In the genomic region with DNA sequence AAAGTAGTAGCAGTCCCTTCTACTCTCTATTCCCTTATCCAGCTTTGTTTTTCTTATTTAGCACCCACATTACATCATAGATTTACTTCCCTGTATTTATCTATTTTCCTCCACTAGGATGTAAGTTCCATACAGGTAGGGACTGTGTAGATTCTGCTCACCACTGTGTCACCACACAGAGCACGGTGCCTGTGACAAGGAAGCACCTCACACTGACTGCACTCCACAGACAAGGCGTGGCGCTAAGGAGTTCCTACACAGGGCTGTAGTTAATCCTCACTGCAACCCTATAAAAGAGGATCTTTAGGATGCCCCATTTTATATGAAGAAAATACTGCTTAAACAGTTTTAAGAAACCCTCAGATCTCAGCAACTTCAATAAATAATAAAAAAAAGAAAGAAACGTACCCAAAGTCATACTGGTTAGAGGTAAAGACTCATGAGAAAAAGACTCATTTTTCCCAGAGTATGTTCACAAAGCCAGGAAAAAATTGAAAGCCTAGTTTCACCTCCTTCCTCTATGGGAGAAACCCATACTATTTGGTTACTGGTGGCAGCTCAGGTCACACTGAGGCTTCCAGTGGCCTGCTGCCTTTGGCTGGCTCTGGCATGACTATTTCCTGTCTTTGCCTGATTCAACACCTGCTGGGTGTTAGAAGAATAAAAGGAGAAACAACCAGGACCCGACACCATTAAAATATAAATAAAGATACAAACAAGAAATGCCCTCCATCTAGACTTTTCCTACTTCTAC, we compare ENCODE assay signal across 15 cellular contexts. TPM values are rescaled to one million over a fixed set of nuclear protein-coding genes. Genes with fewer than 3 reads are reported as not detected.
A peak's percentile ranks its signal among the peaks of the same experiment; 100 is the strongest.
DNase-seq lines count a peak whose midpoint lies in the region; ATAC-seq and TF ChIP-seq lines count a peak whose summit lies in the region.
"Had no signal": no experiment of that assay in that cellular context is flagged by ENCODE, and none has a peak within 500 bp of the region (broad histone marks: within the 10 kb centered on the region; RNA-seq: fewer than 3 reads in every experiment).

No MANE protein-coding gene starts in this region.

- H2AFZ ChIP-seq in MM.1S (ENCODE audit: low read length): no peak overlapping the region

- H3K27me3 Mint-ChIP-seq in activated naive CD8-positive, alpha-beta T cell: no peaks in the 10 kb centered on the region
- H3K27me3 Mint-ChIP-seq in activated naive CD8-positive, alpha-beta T cell treated with anti-CD3 and anti-CD28 coated beads, Interleukin-2, amount 50 U/mL, for 24 hours: no peaks in the 10 kb centered on the region
- H3K27me3 Mint-ChIP-seq in activated T-cell treated with anti-CD3 and anti-CD28 coated beads, Interleukin-2, amount 50 U/mL, for 4 hours (ENCODE audit: low read depth): no peaks in the 10 kb centered on the region

- H3K36me3 Mint-ChIP-seq in activated naive CD8-positive, alpha-beta T cell: peaks cover 7% of the 10 kb centered on the region
- peaks cover 54% of the 10 kb centered on the region for H3K36me3 Mint-ChIP-seq in activated naive CD8-positive, alpha-beta T cell treated with anti-CD3 and anti-CD28 coated beads, Interleukin-2, amount 50 U/mL, for 24 hours (ENCODE audit: low read depth)
- peaks cover 52% of the 10 kb centered on the region for H3K36me3 Mint-ChIP-seq in activated T-cell treated with anti-CD3 and anti-CD28 coated beads, Interleukin-2, amount 50 U/mL, for 4 hours (ENCODE audit: insufficient read depth)

- H3K4me3 ChIP-seq in suprapubic skin (no peak overlapping the region), MM.1S (ENCODE audit: low read length) (no peak overlapping the region)
- H3K4me3 ChIP-seq: breast epithelium, smooth muscle cell had no signal

- H3K9ac ChIP-seq in MM.1S (ENCODE audit: low read length): no peak overlapping the region
- H3K9ac ChIP-seq: KMS-11, SK-N-SH had no signal

- no peaks in the 10 kb centered on the region; the same call in 1 of the 2 replicates for H3F3A ChIP-seq in MM.1S (ENCODE audit: insufficient read depth, low read length)

- ATAC-seq in activated naive CD8-positive, alpha-beta T cell treated with anti-CD3 and anti-CD28 coated beads, Interleukin-2, amount 50 U/mL, for 24 hours: no peak
- no peak for ATAC-seq in HG03280 (IDR thresholded peaks at IDR 0.05; ENCODE audit: unreplicated experiment)
- no peak for ATAC-seq in activated T-cell treated with anti-CD3 and anti-CD28 coated beads, Interleukin-2, amount 50 U/mL, for 4 hours

- H3K4me1 ChIP-seq in suprapubic skin (peaks cover 64% of the 10 kb centered on the region), MM.1S (ENCODE audit: low read length) (peaks cover 3% of the 10 kb centered on the region; the same call in 1 of the 2 replicates)

- 81% methylated on average over 5 of the region's 5 CpGs for WGBS in suprapubic skin

- no peaks in the 10 kb centered on the region for H3K9me2 ChIP-seq in MM.1S (replicated peaks; ENCODE audit: insufficient read depth, low read length)
- H3K9me2 ChIP-seq: SK-N-SH had no signal

- no peaks in the 10 kb centered on the region for H3K9me3 Mint-ChIP-seq in activated naive CD8-positive, alpha-beta T cell (ENCODE audit: low read depth)
- H3K9me3 Mint-ChIP-seq in activated naive CD8-positive, alpha-beta T cell treated with anti-CD3 and anti-CD28 coated beads, Interleukin-2, amount 50 U/mL, for 24 hours: no peaks in the 10 kb centered on the region
- H3K9me3 Mint-ChIP-seq in activated T-cell treated with anti-CD3 and anti-CD28 coated beads, Interleukin-2, amount 50 U/mL, for 4 hours: no peaks in the 10 kb centered on the region
- H3K9me3 Mint-ChIP-seq: activated T-helper 1 cell treated with anti-CD3 and anti-CD28 coated beads, Interleukin-12 subunit alpha, Interleukin-12 subunit beta, Interleukin-2, Interleukin-4 antibody, amounts not matched to agents 30 ng/mL and 10 ng/mL and 1 ng/mL, durations not matched to agents 14 hours and 24 hours and 36 hours had no signal

- H4K20me1 ChIP-seq in MM.1S (ENCODE audit: insufficient read depth, low read length): no peaks in the 10 kb centered on the region

- peaks cover 4% of the 10 kb centered on the region; the same call in 1 of the 2 replicates for H3K79me2 ChIP-seq in MM.1S (ENCODE audit: low read length)

- peaks cover 34% of the 10 kb centered on the region for H3K36me3 ChIP-seq in suprapubic skin
- no peaks in the 10 kb centered on the region for H3K36me3 ChIP-seq in MM.1S (replicated peaks; ENCODE audit: insufficient read depth, low read length)
- H3K36me3 ChIP-seq: breast epithelium had no signal

- H3K4me3 Mint-ChIP-seq in activated naive CD8-positive, alpha-beta T cell: no peak overlapping the region
- no peak overlapping the region for H3K4me3 Mint-ChIP-seq in activated naive CD8-positive, alpha-beta T cell treated with anti-CD3 and anti-CD28 coated beads, Interleukin-2, amount 50 U/mL, for 24 hours
- no peak overlapping the region for H3K4me3 Mint-ChIP-seq in activated T-cell treated with anti-CD3 and anti-CD28 coated beads, Interleukin-2, amount 50 U/mL, for 4 hours
- H3K4me3 Mint-ChIP-seq: activated T-helper 1 cell treated with anti-CD3 and anti-CD28 coated beads, Interleukin-12 subunit alpha, Interleukin-12 subunit beta, Interleukin-2, Interleukin-4 antibody, amounts not matched to agents 30 ng/mL and 10 ng/mL and 1 ng/mL, durations not matched to agents 14 hours and 24 hours and 36 hours had no signal

- H3K4me1 Mint-ChIP-seq in activated naive CD8-positive, alpha-beta T cell (ENCODE audit: low read depth): peaks cover 22% of the 10 kb centered on the region
- H3K4me1 Mint-ChIP-seq in activated naive CD8-positive, alpha-beta T cell treated with anti-CD3 and anti-CD28 coated beads, Interleukin-2, amount 50 U/mL, for 24 hours: peaks cover 34% of the 10 kb centered on the region
- H3K4me1 Mint-ChIP-seq in activated T-cell treated with anti-CD3 and anti-CD28 coated beads, Interleukin-2, amount 50 U/mL, for 4 hours (ENCODE audit: low read depth): peaks cover 16% of the 10 kb centered on the region

- peak overlapping the region; percentile 46 for H3K27ac Mint-ChIP-seq in activated naive CD8-positive, alpha-beta T cell
- H3K27ac Mint-ChIP-seq in activated naive CD8-positive, alpha-beta T cell treated with anti-CD3 and anti-CD28 coated beads, Interleukin-2, amount 50 U/mL, for 24 hours: no peak overlapping the region

- TF ChIP-seq POLR2A in suprapubic skin (IDR thresholded peaks at IDR 0.05): no peak

- H3K27me3 ChIP-seq in suprapubic skin (no peaks in the 10 kb centered on the region), MM.1S (replicated peaks; ENCODE audit: insufficient read depth, low read length) (no peaks in the 10 kb centered on the region)
- H3K27me3 ChIP-seq: breast epithelium had no signal

- H3K9me3 ChIP-seq in suprapubic skin: no peaks in the 10 kb centered on the region
- no peaks in the 10 kb centered on the region for H3K9me3 ChIP-seq in MM.1S (replicated peaks; ENCODE audit: insufficient read depth, low read length)
- H3K9me3 ChIP-seq: breast epithelium, SK-N-SH had no signal

- no peak for TF ChIP-seq CTCF in suprapubic skin (IDR thresholded peaks at IDR 0.05)
- no peak for TF ChIP-seq CTCF in MM.1S (IDR thresholded peaks at IDR 0.05; ENCODE audit: low read length)

- no peak for TF ChIP-seq EP300 in suprapubic skin (IDR thresholded peaks at IDR 0.05)

- H3K4me2 ChIP-seq in MM.1S (ENCODE audit: low read depth, low read length): no peak overlapping the region
- H3K4me2 ChIP-seq: KMS-11, SK-N-SH, smooth muscle cell had no signal

- DNase-seq in activated naive CD8-positive, alpha-beta T cell treated with anti-CD3 and anti-CD28 coated beads, Interleukin-2, amount 50 U/mL, for 24 hours: no peak
- DNase-seq in cerebellum (ENCODE audit: low spot score) (peak; percentile 24), lung microvascular endothelial cell (ENCODE audit: low read depth in 2 of 2) (peak; percentile 19 to 50), suprapubic skin (ENCODE audit: low spot score in 2 of 2) (no peak), MM.1S (no peak)
- DNase-seq in activated T-cell treated with anti-CD3 and anti-CD28 coated beads, Interleukin-2, amount 50 U/mL, for 4 hours: no peak
- DNase-seq: DMS 273 treated with DMSO at 0.1 percent for 48 hours, NCI-H1694 treated with DMSO at 0.1 percent for 48 hours, SK-N-SH had no signal

- H3K27ac ChIP-seq in suprapubic skin (peak overlapping the region; percentile 12), MM.1S (ENCODE audit: low read length) (no peak overlapping the region)
- H3K27ac ChIP-seq: KMS-11 had no signal

RNA-seq across cellular contexts. Expression of a gene that starts 36.9 kb away (rescaled TPM):
- total RNA-seq in cerebellum (0.91 TPM), lung microvascular endothelial cell (0.40 and 0.65 TPM in 2 replicates), suprapubic skin (under 1 TPM in 3 of 4 donors, not detected in 1; 0.19 to 0.47 (median 0.40) TPM)
- total RNA-seq in activated T-cell treated with anti-CD3 and anti-CD28 coated beads, Interleukin-2, amount 50 U/mL, for 4 hours: under 1 TPM; 0.34 to 0.73 (median 0.51) TPM
- total RNA-seq: smooth muscle cell had no signal

RNA-seq across cellular contexts. Expression of a gene that starts 37.1 kb away (rescaled TPM):
- 93.6 TPM for total RNA-seq in cerebellum
- 42.9 and 47.2 TPM in 2 replicates for total RNA-seq in lung microvascular endothelial cell
- 10 to 100 TPM; 72.2 to 96.1 (median 83.1) TPM for total RNA-seq in suprapubic skin
- 10 to 100 TPM; 70.7 to 78.4 (median 76.1) TPM for total RNA-seq in activated T-cell treated with anti-CD3 and anti-CD28 coated beads, Interleukin-2, amount 50 U/mL, for 4 hours

RNA-seq across cellular contexts. Expression of a gene that starts 44.1 kb away (rescaled TPM):
- total RNA-seq in cerebellum (11.8 TPM), lung microvascular endothelial cell (5.7 and 8.3 TPM in 2 replicates), suprapubic skin (10 to 100 TPM; 24.6 to 36.6 (median 29.1) TPM)
- 10 to 100 TPM; 74.2 to 76.4 (median 74.4) TPM for total RNA-seq in activated T-cell treated with anti-CD3 and anti-CD28 coated beads, Interleukin-2, amount 50 U/mL, for 4 hours

Comparison
In these comparisons a context has a peak if more than half of its experiments do, and no peak if none do; other contexts are left out.
1. DNase-seq: peak in cerebellum (single experiment) and lung microvascular endothelial cell (2 of 2); none in activated naive CD8-positive, alpha-beta T cell treated with anti-CD3 and anti-CD28 coated beads, Interleukin-2, amount 50 U/mL, for 24 hours (single experiment), suprapubic skin (0 of 2), MM.1S (single experiment) and activated T-cell treated with anti-CD3 and anti-CD28 coated beads, Interleukin-2, amount 50 U/mL, for 4 hours (single experiment).